21 cellular contexts compared by ENCODE assay signal in the genomic region with DNA sequence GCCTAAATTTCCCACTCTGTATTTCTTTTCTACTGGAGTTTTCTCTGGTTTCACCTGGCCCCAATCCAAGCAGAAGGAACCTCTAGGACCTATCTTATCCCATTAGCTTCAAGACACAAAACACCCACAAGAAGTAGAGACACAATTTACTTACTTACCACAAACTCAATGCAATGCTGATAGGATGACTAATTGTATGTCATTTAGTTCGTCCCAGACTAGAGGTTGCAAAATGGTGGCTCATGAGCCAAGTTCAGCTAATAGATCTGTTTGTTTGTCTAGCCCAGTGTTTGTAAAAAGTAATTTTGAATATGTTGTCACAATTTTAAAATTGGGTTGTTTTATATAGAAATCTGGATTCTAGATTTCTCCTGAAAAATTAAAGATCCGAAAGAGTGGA. TPM values are rescaled to one million over a fixed set of nuclear protein-coding genes. Genes with fewer than 3 reads are reported as not detected.
"Had no signal": no experiment of that assay in that cellular context is flagged by ENCODE, and none has a peak within 500 bp of the region (broad histone marks: within the 10 kb centered on the region; RNA-seq: fewer than 3 reads in every experiment).

No MANE protein-coding gene starts in this region.

- DNase-seq: activated CD4-positive, alpha-beta memory T cell treated with anti-CD3 and anti-CD28 coated beads, Interleukin-2, amount 10 ng/mL, durations not matched to agents 7 days and 5 days; activated CD4-positive, alpha-beta T cell treated with anti-CD3 and anti-CD28 coated beads for 48 hours; activated CD4-positive, CD25-positive, alpha-beta regulatory T cell; activated naive CD4-positive, alpha-beta T cell treated with anti-CD3 and anti-CD28 coated beads for 36 hours; activated T-cell treated with anti-CD3 and anti-CD28 coated beads, Interleukin-2, amount 50 U/mL, for 24 hours; aorta; brain microvascular endothelial cell; effector CD8-positive, alpha-beta T cell; heart left ventricle; natural killer cell; sigmoid colon; spleen; stimulated activated CD4-positive, alpha-beta T cell treated with anti-CD3 and anti-CD28 coated beads, Interleukin-4, amount 100 ng/mL, for 4 hours; T-cell; T-helper 9 cell; upper lobe of left lung had no signal

- H2AFZ ChIP-seq: parathyroid adenoma had no signal

- H3K9ac ChIP-seq: parathyroid adenoma had no signal

- H3K4me1 ChIP-seq: parathyroid adenoma, sigmoid colon had no signal

- H3K4me3 ChIP-seq: gastroesophageal sphincter, heart left ventricle, sigmoid colon, spleen, thoracic aorta, upper lobe of left lung had no signal

- H3K27me3 ChIP-seq: brain microvascular endothelial cell, gastroesophageal sphincter, heart left ventricle, sigmoid colon, spleen, upper lobe of left lung had no signal

- H3K27ac ChIP-seq: brain microvascular endothelial cell, gastroesophageal sphincter, parathyroid adenoma, sigmoid colon, thoracic aorta had no signal

- H3K79me2 ChIP-seq: parathyroid adenoma had no signal

- H3K36me3 ChIP-seq: brain microvascular endothelial cell, gastroesophageal sphincter, heart left ventricle, sigmoid colon, spleen, thoracic aorta, upper lobe of left lung had no signal

- ATAC-seq: gastroesophageal sphincter; heart left ventricle; natural killer cell; stimulated activated memory B cell treated with anti-CD40 and anti-IgM and Interleukin-4, amounts not matched to agents 10 μg/mL and 1 μg/mL and 100 μg/mL, for 72 hours; T-cell had no signal

RNA-seq across cellular contexts. Expression of gene ZSWIM2, which starts 34.7 kb away (rescaled TPM):
- total RNA-seq: activated CD4-positive, alpha-beta memory T cell treated with anti-CD3 and anti-CD28 coated beads, Interleukin-2, amount 10 ng/mL, durations not matched to agents 7 days and 5 days; activated naive CD4-positive, alpha-beta T cell treated with anti-CD3 and anti-CD28 coated beads for 36 hours; aorta; gastroesophageal sphincter; heart left ventricle; liver; natural killer cell; sigmoid colon; spleen; T-cell; thoracic aorta; upper lobe of left lung had no signal
- polyA plus RNA-seq: aorta, heart left ventricle, liver, sigmoid colon, spleen had no signal
